In the genomic region with DNA sequence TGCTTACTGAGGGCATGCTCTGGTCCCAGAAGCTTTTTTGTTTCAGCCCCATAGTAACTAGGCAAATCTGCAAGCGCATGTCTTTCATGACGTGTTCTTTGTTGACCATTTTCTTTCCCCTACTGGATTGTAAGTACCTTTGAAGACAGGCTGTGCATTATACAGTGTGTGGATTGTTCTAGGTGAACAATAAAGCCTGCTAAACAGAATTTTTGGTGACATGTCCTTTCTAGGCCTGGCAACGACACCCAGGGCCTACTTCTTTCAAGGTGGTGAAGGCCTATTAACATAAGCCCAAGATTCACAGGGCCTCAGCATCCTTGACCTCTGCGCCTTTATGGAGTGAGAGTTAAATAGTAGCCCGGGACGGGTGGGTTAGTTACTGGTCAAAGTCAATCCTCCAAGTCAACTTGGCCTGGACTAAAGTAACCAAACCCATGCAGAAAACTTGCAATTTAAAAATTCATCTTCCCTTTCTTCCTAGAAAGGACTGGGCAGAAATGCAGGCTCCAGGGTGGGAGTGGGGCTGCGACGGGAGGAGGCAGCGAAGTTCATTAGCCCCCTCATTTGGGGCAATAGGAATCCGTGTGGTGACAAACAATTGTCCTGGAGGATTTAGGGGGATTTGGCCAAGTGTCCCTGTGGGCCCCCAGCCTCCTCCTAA, we compare ENCODE assay signal across 10 cellular contexts. TPM values are rescaled to one million over a fixed set of nuclear protein-coding genes. Genes with fewer than 3 reads are reported as not detected.
A peak's percentile ranks its signal among the peaks of the same experiment; 100 is the strongest.
DNase-seq lines count a peak whose midpoint lies in the region; ATAC-seq lines count a peak whose summit lies in the region.
"Had no signal": no experiment of that assay in that cellular context is flagged by ENCODE, and none has a peak within 500 bp of the region (broad histone marks: within the 10 kb centered on the region; RNA-seq: fewer than 3 reads in every experiment).

No MANE protein-coding gene starts in this region.

- CTCF ChIA-PET in activated CD4-positive, alpha-beta memory T cell treated with anti-CD3 and anti-CD28 coated beads for 36 hours (lab: Charles Lee), result interaction anchor here (0.7 to 2.0 kb wide), 3 partner anchors 9 to 1007 kb away, joined by 3 to 8 read pairs (median 6); no protein-coding TSS in a partner anchor

- H3K36me3 ChIP-seq in iPS-18a (ENCODE audit: control insufficient read depth, low read depth, low read length), result no peaks in the 10 kb centered on the region

- H3K27me3 Mint-ChIP-seq in activated T-cell treated with anti-CD3 and anti-CD28 coated beads, Interleukin-2, amount 50 U/mL, for 4 hours (ENCODE audit: low read depth), result peaks cover 5% of the 10 kb centered on the region
- peaks cover 13% of the 10 kb centered on the region for H3K27me3 Mint-ChIP-seq in activated CD4-positive, alpha-beta memory T cell treated with anti-CD3 and anti-CD28 coated beads for 36 hours

- no peak overlapping the region for H3K27ac Mint-ChIP-seq in activated CD4-positive, alpha-beta memory T cell treated with anti-CD3 and anti-CD28 coated beads for 36 hours
- no peak overlapping the region for H3K27ac Mint-ChIP-seq in stimulated activated effector memory CD8-positive, alpha-beta T cell treated with anti-CD3 and anti-CD28 coated beads, Interleukin-12 subunit alpha, Interleukin-12 subunit beta, amount 100 ng/mL, for 72 hours

- POLR2A ChIA-PET in activated CD4-positive, alpha-beta memory T cell treated with anti-CD3 and anti-CD28 coated beads for 36 hours (lab: Charles Lee), result interaction anchor here (0.5 kb wide), 1 partner anchor 766 kb away, joined by 7 read pairs; no protein-coding TSS in a partner anchor

- peaks cover 32% of the 10 kb centered on the region for H3K4me1 ChIP-seq in iPS-18a (ENCODE audit: control insufficient read depth, low read depth, low read length)
- H3K4me1 ChIP-seq: parathyroid adenoma had no signal

- no peak for ATAC-seq in activated T-cell treated with anti-CD3 and anti-CD28 coated beads, Interleukin-2, amount 50 U/mL, for 4 hours
- no peak for ATAC-seq in stimulated activated effector memory CD8-positive, alpha-beta T cell treated with anti-CD3 and anti-CD28 coated beads, Interleukin-12 subunit alpha, Interleukin-12 subunit beta, amount 100 ng/mL, for 72 hours

- DNase-seq in activated T-cell treated with anti-CD3 and anti-CD28 coated beads, Interleukin-2, amount 50 U/mL, for 4 hours, result no peak
- DNase-seq in activated T-cell treated with anti-CD3 and anti-CD28 coated beads, Interleukin-2, amount 50 U/mL, for 1 hour, result no peak
- DNase-seq in activated CD4-positive, alpha-beta memory T cell treated with anti-CD3 and anti-CD28 coated beads for 36 hours, result no peak
- DNase-seq in stimulated activated effector memory CD8-positive, alpha-beta T cell treated with anti-CD3 and anti-CD28 coated beads, Interleukin-12 subunit alpha, Interleukin-12 subunit beta, amount 100 ng/mL, for 72 hours (ENCODE audit: low spot score in 2 of 2), result no peak
- no peak for DNase-seq in NCI-H446 treated with DMSO at 0.1 percent for 48 hours (lab: John Stamatoyannopoulos, UW)
- DNase-seq in UCSD-AML1 (lab: John Stamatoyannopoulos, UW; ENCODE audit: unreplicated experiment), result no peak
- no peak for DNase-seq in NCI-H345 (lab: John Stamatoyannopoulos, UW)
- DNase-seq: stimulated activated naive CD4-positive, alpha-beta T cell had no signal

- intact Hi-C loops in activated CD4-positive, alpha-beta memory T cell treated with anti-CD3 and anti-CD28 coated beads for 36 hours (cut with micrococcal nuclease), result loop anchor here (5.0 kb wide), 2 partner anchors 37 to 93 kb away; partner anchors contain the start of genes CNOT10 and TRIM71

- H3K27ac ChIP-seq in iPS-18a (ENCODE audit: low read length), result peak overlapping the region; percentile 73
- H3K27ac ChIP-seq: parathyroid adenoma had no signal

- no peaks in the 10 kb centered on the region for H3K27me3 ChIP-seq in iPS-18a (ENCODE audit: control insufficient read depth, insufficient read depth, low read length)

- peaks cover 3% of the 10 kb centered on the region for H3K4me1 Mint-ChIP-seq in activated T-cell treated with anti-CD3 and anti-CD28 coated beads, Interleukin-2, amount 50 U/mL, for 4 hours (ENCODE audit: low read depth)
- H3K4me1 Mint-ChIP-seq in activated CD4-positive, alpha-beta memory T cell treated with anti-CD3 and anti-CD28 coated beads for 36 hours (ENCODE audit: low read depth), result peaks cover 10% of the 10 kb centered on the region
- peaks cover 16% of the 10 kb centered on the region for H3K4me1 Mint-ChIP-seq in stimulated activated effector memory CD8-positive, alpha-beta T cell treated with anti-CD3 and anti-CD28 coated beads, Interleukin-12 subunit alpha, Interleukin-12 subunit beta, amount 100 ng/mL, for 72 hours

- peaks cover 2% of the 10 kb centered on the region for H3K36me3 Mint-ChIP-seq in activated T-cell treated with anti-CD3 and anti-CD28 coated beads, Interleukin-2, amount 50 U/mL, for 4 hours (ENCODE audit: insufficient read depth)
- peaks cover 2% of the 10 kb centered on the region for H3K36me3 Mint-ChIP-seq in activated CD4-positive, alpha-beta memory T cell treated with anti-CD3 and anti-CD28 coated beads for 36 hours
- peaks cover 6% of the 10 kb centered on the region for H3K36me3 Mint-ChIP-seq in stimulated activated effector memory CD8-positive, alpha-beta T cell treated with anti-CD3 and anti-CD28 coated beads, Interleukin-12 subunit alpha, Interleukin-12 subunit beta, amount 100 ng/mL, for 72 hours

- H3K9me3 ChIP-seq in iPS-18a (ENCODE audit: control insufficient read depth, low read depth, low read length), result no peaks in the 10 kb centered on the region

- no peaks in the 10 kb centered on the region for H3K9me3 Mint-ChIP-seq in activated T-cell treated with anti-CD3 and anti-CD28 coated beads, Interleukin-2, amount 50 U/mL, for 4 hours
- H3K9me3 Mint-ChIP-seq in activated CD4-positive, alpha-beta memory T cell treated with anti-CD3 and anti-CD28 coated beads for 36 hours, result no peaks in the 10 kb centered on the region
- no peaks in the 10 kb centered on the region for H3K9me3 Mint-ChIP-seq in stimulated activated effector memory CD8-positive, alpha-beta T cell treated with anti-CD3 and anti-CD28 coated beads, Interleukin-12 subunit alpha, Interleukin-12 subunit beta, amount 100 ng/mL, for 72 hours

- peak overlapping the region; percentile 29 for H3K4me3 ChIP-seq in iPS-18a (ENCODE audit: low read length)

- peak overlapping the region; percentile 85 for H3K4me3 Mint-ChIP-seq in activated T-cell treated with anti-CD3 and anti-CD28 coated beads, Interleukin-2, amount 50 U/mL, for 4 hours
- H3K4me3 Mint-ChIP-seq in activated CD4-positive, alpha-beta memory T cell treated with anti-CD3 and anti-CD28 coated beads for 36 hours, result peak overlapping the region; percentile 83
- H3K4me3 Mint-ChIP-seq in stimulated activated effector memory CD8-positive, alpha-beta T cell treated with anti-CD3 and anti-CD28 coated beads, Interleukin-12 subunit alpha, Interleukin-12 subunit beta, amount 100 ng/mL, for 72 hours, result peak overlapping the region; percentile 87

- peak overlapping the region; percentile 36 for H3K9ac ChIP-seq in iPS-18a (ENCODE audit: low read length)
- H3K9ac ChIP-seq: parathyroid adenoma had no signal

RNA-seq across cellular contexts. Expression of gene TRIM71, which starts 37.6 kb away (rescaled TPM):
- total RNA-seq in activated T-cell treated with anti-CD3 and anti-CD28 coated beads, Interleukin-2, amount 50 U/mL, for 4 hours, result under 1 TPM; 0.18 to 0.25 (median 0.19) TPM
- total RNA-seq in activated CD4-positive, alpha-beta memory T cell treated with anti-CD3 and anti-CD28 coated beads for 36 hours, result under 1 TPM; 0.02 TPM
